Comparison of ENCODE assay signal across 11 cellular contexts in the genomic region with DNA sequence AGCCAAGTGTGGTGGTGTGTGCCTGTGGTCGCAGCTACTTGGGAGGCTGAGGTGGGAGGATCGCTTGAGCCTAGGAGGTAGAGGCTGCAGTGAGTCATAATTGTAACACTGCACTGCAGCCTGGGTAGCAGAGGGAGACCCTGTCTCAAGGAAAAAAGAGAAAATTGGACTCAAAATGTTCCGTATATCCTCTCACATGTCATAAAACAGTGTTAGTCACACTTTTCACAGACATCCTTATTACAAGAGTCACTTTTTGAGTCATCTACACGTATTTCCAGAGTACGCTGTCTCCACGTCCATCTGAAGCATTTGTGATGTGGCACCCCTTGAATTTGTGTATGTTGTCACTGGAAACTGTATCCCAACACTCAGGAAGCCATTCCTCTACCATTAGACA.
DNase-seq lines count a peak whose midpoint lies in the region; ATAC-seq, FAIRE-seq and TF ChIP-seq lines count a peak whose summit lies in the region.
"Had no signal": no experiment of that assay in that cellular context is flagged by ENCODE, and none has a peak within 500 bp of the region (broad histone marks: within the 10 kb centered on the region; RNA-seq: fewer than 3 reads in every experiment).

No MANE protein-coding gene starts in this region.

- no peaks in the 10 kb centered on the region for H3K27me3 ChIP-seq in bronchial epithelial cell (ENCODE audit: control insufficient read depth, insufficient read depth, low read length)

- H3K9me3 Mint-ChIP-seq in activated CD4-positive, alpha-beta T cell treated with anti-CD3 and anti-CD28 coated beads, Interleukin-2, amount 10 ng/mL, durations not matched to agents 24 days and 14 days, result no peaks in the 10 kb centered on the region

- H3K4me3 Mint-ChIP-seq in activated CD4-positive, alpha-beta T cell treated with anti-CD3 and anti-CD28 coated beads, Interleukin-2, amount 10 ng/mL, durations not matched to agents 24 days and 14 days, result no peak overlapping the region
- H3K4me3 Mint-ChIP-seq: natural killer cell treated with Interleukin-12 subunit alpha and Interleukin-12 subunit beta and Interleukin-15 and Interleukin-18, amount 100 ng/mL, for 72 hours had no signal

- no peak overlapping the region for H3K27ac Mint-ChIP-seq in activated CD4-positive, alpha-beta T cell treated with anti-CD3 and anti-CD28 coated beads, Interleukin-2, amount 10 ng/mL, durations not matched to agents 24 days and 14 days
- H3K27ac Mint-ChIP-seq: natural killer cell treated with Interleukin-12 subunit alpha and Interleukin-12 subunit beta and Interleukin-15 and Interleukin-18, amount 100 ng/mL, for 72 hours had no signal

- no peaks in the 10 kb centered on the region for H3K4me1 Mint-ChIP-seq in activated CD4-positive, alpha-beta T cell treated with anti-CD3 and anti-CD28 coated beads, Interleukin-2, amount 10 ng/mL, durations not matched to agents 24 days and 14 days

- intact Hi-C loops in activated CD4-positive, alpha-beta T cell treated with anti-CD3 and anti-CD28 coated beads, Interleukin-2, amount 10 ng/mL, durations not matched to agents 24 days and 14 days (cut with micrococcal nuclease), result no loop called here
- intact Hi-C loops in posterior cingulate gyrus (cut with DNase I), result no loop called here

- H3K4me3 ChIP-seq in bronchial epithelial cell (ENCODE audit: low read depth, low read length), result no peak overlapping the region

- FAIRE-seq in bronchial epithelial cell (lab: Jason Lieb, UNC), result no peak

- DNase-seq in activated CD4-positive, alpha-beta T cell treated with anti-CD3 and anti-CD28 coated beads for 48 hours, result peak; percentile 13
- no peak for DNase-seq in activated CD4-positive, alpha-beta T cell treated with anti-CD3 and anti-CD28 coated beads, Interleukin-2, amount 10 ng/mL, durations not matched to agents 24 days and 14 days
- DNase-seq in M059J (ENCODE audit: low read depth), result peak; percentile 97
- DNase-seq in bronchial epithelial cell (ENCODE audit: low read depth), result peak; percentile 68
- DNase-seq in renal cortical epithelial cell (ENCODE audit: low read depth), result peak; percentile 73
- no peak for DNase-seq in posterior cingulate gyrus
- DNase-seq: ACHN, NCI-H446 treated with DMSO at 0.1 percent for 48 hours had no signal

- ATAC-seq in HG03025 (IDR thresholded peaks at IDR 0.05; ENCODE audit: low FRiP score, unreplicated experiment), result no peak
- ATAC-seq in HG03354 (IDR thresholded peaks at IDR 0.05; ENCODE audit: poor library complexity, severe bottlenecking, unreplicated experiment), result no peak

- no peak for TF ChIP-seq CTCF in bronchial epithelial cell (IDR thresholded peaks at IDR 0.05; ENCODE audit: insufficient read depth, low read length, severe bottlenecking)

- H3K36me3 ChIP-seq in bronchial epithelial cell (ENCODE audit: control insufficient read depth, insufficient read depth, low read length), result no peaks in the 10 kb centered on the region

- H3K27me3 Mint-ChIP-seq in activated CD4-positive, alpha-beta T cell treated with anti-CD3 and anti-CD28 coated beads, Interleukin-2, amount 10 ng/mL, durations not matched to agents 24 days and 14 days, result no peaks in the 10 kb centered on the region
- H3K27me3 Mint-ChIP-seq: natural killer cell treated with Interleukin-12 subunit alpha and Interleukin-12 subunit beta and Interleukin-15 and Interleukin-18, amount 100 ng/mL, for 72 hours had no signal

- no peaks in the 10 kb centered on the region for H3K36me3 Mint-ChIP-seq in activated CD4-positive, alpha-beta T cell treated with anti-CD3 and anti-CD28 coated beads, Interleukin-2, amount 10 ng/mL, durations not matched to agents 24 days and 14 days (ENCODE audit: low read depth)
- H3K36me3 Mint-ChIP-seq: natural killer cell treated with Interleukin-12 subunit alpha and Interleukin-12 subunit beta and Interleukin-15 and Interleukin-18, amount 100 ng/mL, for 72 hours had no signal

Comparison
In these comparisons a context has a peak if more than half of its experiments do, and no peak if none do; other contexts are left out.
1. DNase-seq: peak in activated CD4-positive, alpha-beta T cell treated with anti-CD3 and anti-CD28 coated beads for 48 hours (single experiment), M059J (single experiment), bronchial epithelial cell (single experiment) and renal cortical epithelial cell (single experiment); none in activated CD4-positive, alpha-beta T cell treated with anti-CD3 and anti-CD28 coated beads, Interleukin-2, amount 10 ng/mL, durations not matched to agents 24 days and 14 days (single experiment) and posterior cingulate gyrus (0 of 10).